9 cellular contexts compared by ENCODE assay signal in genomic region chr1:226657788-226658537, GRCh38.
A peak's percentile ranks its signal among the peaks of the same experiment; 100 is the strongest.
DNase-seq lines count a peak whose midpoint lies in the region; ATAC-seq and TF ChIP-seq lines count a peak whose summit lies in the region.
"Had no signal": no experiment of that assay in that cellular context is flagged by ENCODE, and none has a peak within 500 bp of the region (broad histone marks: within the 10 kb centered on the region; RNA-seq: fewer than 3 reads in every experiment).

No MANE protein-coding gene starts in this region.

- TF ChIP-seq POLR2A in spleen (IDR thresholded peaks at IDR 0.05), result no peak

- H3K36me3 ChIP-seq in spleen, result peaks cover 0 to 23% (median 0%) of the 10 kb centered on the region in 6 donors

- H3K27ac ChIP-seq in epithelial cell of prostate (peak overlapping the region; percentile 41), spleen (peak overlapping the region in 1 of 8 donors; percentile 9)

- no peak for TF ChIP-seq CTCF in spleen (IDR thresholded peaks at IDR 0.05 in 8 of 11, conservative IDR thresholded peaks at IDR 0.05 in 3 of 11)

- peaks cover 0 to 51% (median 0%) of the 10 kb centered on the region in 6 donors for H3K4me1 ChIP-seq in spleen

- DNase-seq in NCI-H1092 treated with DMSO at 0.1 percent for 48 hours (lab: John Stamatoyannopoulos, UW) (peak; percentile 31), NCI-H1092 (lab: John Stamatoyannopoulos, UW) (no peak), NCI-H69 (lab: John Stamatoyannopoulos, UW) (peak; percentile 97), epithelial cell of prostate (ENCODE audit: low read depth, low spot score) (peak; percentile 61), spleen (peak; percentile 60), UCSD-AML1 (lab: John Stamatoyannopoulos, UW; ENCODE audit: unreplicated experiment) (no peak), mesenteric fat pad (ENCODE audit: low spot score) (no peak)

- intact Hi-C loops in spleen (cut with DNase I; ENCODE audit: low total_unique reads), result loop anchor here (10.0 kb wide), 1 partner anchor 77 kb away; the partner anchor contains the start of gene ITPKB

- no peak overlapping the region for H3K4me3 ChIP-seq in spleen
- H3K4me3 ChIP-seq: GM12878 had no signal

- WGBS in spleen, 5 donors, result 82 to 91% (median 86%) methylated on average over 11 of the region's 11 CpGs

- ATAC-seq in HG02884 (IDR thresholded peaks at IDR 0.05; ENCODE audit: unreplicated experiment), result no peak
- ATAC-seq: GM12878 had no signal

- H3K27me3 ChIP-seq in spleen (replicated peaks in 1 of 7), result no peaks in the 10 kb centered on the region

- H3K9me3 ChIP-seq in spleen, result no peaks in the 10 kb centered on the region

Comparison
In these comparisons a context has a peak if more than half of its experiments do, and no peak if none do; other contexts are left out.
1. DNase-seq: peak in NCI-H1092 treated with DMSO at 0.1 percent for 48 hours (single experiment), NCI-H69 (single experiment), epithelial cell of prostate (single experiment) and spleen (single experiment); none in NCI-H1092 (single experiment), UCSD-AML1 (single experiment) and mesenteric fat pad (single experiment).